In genomic region chr12:23055004-23055403, GRCh38 we compare ENCODE assay signal across 9 cellular contexts.
DNase-seq lines count a peak whose midpoint lies in the region; ATAC-seq and TF ChIP-seq lines count a peak whose summit lies in the region.
"Had no signal": no experiment of that assay in that cellular context is flagged by ENCODE, and none has a peak within 500 bp of the region (broad histone marks: within the 10 kb centered on the region; RNA-seq: fewer than 3 reads in every experiment).

No MANE protein-coding gene starts in this region.

- ATAC-seq in right lobe of liver = peak; percentile 69 to 85 (median 82)
- ATAC-seq in natural killer cell treated with Interleukin-12 subunit alpha and Interleukin-12 subunit beta and Interleukin-15 and Interleukin-18, amount 100 ng/mL, for 72 hours = no peak

- H3K27ac Mint-ChIP-seq in natural killer cell treated with Interleukin-12 subunit alpha and Interleukin-12 subunit beta and Interleukin-15 and Interleukin-18, amount 100 ng/mL, for 72 hours = no peak overlapping the region

- H3K4me1 ChIP-seq in adipocyte (ENCODE audit: control insufficient read depth, insufficient read depth, low read length) = no peaks in the 10 kb centered on the region
- H3K4me1 ChIP-seq in right lobe of liver = no peaks in the 10 kb centered on the region
- H3K4me1 ChIP-seq in prostate gland (replicated peaks) = no peaks in the 10 kb centered on the region
- H3K4me1 ChIP-seq: parathyroid adenoma had no signal

- H3K36me3 ChIP-seq in adipocyte (ENCODE audit: control insufficient read depth, insufficient read depth, low read length, severe bottlenecking) (no peaks in the 10 kb centered on the region), right lobe of liver (no peaks in the 10 kb centered on the region), prostate gland (no peaks in the 10 kb centered on the region)

- 2% methylated on average over 4 of the region's 4 CpGs for WGBS in right lobe of liver (ENCODE audit: insufficient coverage, low coverage, low lambda C conversion rate, missing lambda C conversion rate)
- 19% methylated on average over 4 of the region's 4 CpGs for WGBS in prostate gland

- no peaks in the 10 kb centered on the region for H3K9me3 ChIP-seq in adipocyte (ENCODE audit: control insufficient read depth, low read length)
- no peaks in the 10 kb centered on the region for H3K9me3 ChIP-seq in right lobe of liver
- no peaks in the 10 kb centered on the region for H3K9me3 ChIP-seq in prostate gland

- no peak overlapping the region for H3K9ac ChIP-seq in adipocyte (ENCODE audit: low read length)
- H3K9ac ChIP-seq: parathyroid adenoma had no signal

- intact Hi-C loops in right lobe of liver (cut with DNase I) = loop anchor here in 1 of 2 donors (10.0 kb wide), 1 partner anchor 200 kb away; no protein-coding TSS in a partner anchor
- intact Hi-C loops in prostate gland (cut with DNase I) = loop anchor here (10.0 kb wide), 1 partner anchor 340 kb away; no protein-coding TSS in a partner anchor

- H3K27me3 Mint-ChIP-seq in natural killer cell treated with Interleukin-12 subunit alpha and Interleukin-12 subunit beta and Interleukin-15 and Interleukin-18, amount 100 ng/mL, for 72 hours = no peaks in the 10 kb centered on the region

- H3K4me1 Mint-ChIP-seq in natural killer cell treated with Interleukin-12 subunit alpha and Interleukin-12 subunit beta and Interleukin-15 and Interleukin-18, amount 100 ng/mL, for 72 hours (ENCODE audit: low read depth in 2 of 2) = no peaks in the 10 kb centered on the region

- TF ChIP-seq POLR2A in right lobe of liver (IDR thresholded peaks at IDR 0.05) = no peak
- no peak for TF ChIP-seq POLR2A in prostate gland (IDR thresholded peaks at IDR 0.05)

- H3K4me3 ChIP-seq in adipocyte (ENCODE audit: low read length) = no peak overlapping the region
- H3K4me3 ChIP-seq in right lobe of liver = no peak overlapping the region
- H3K4me3 ChIP-seq in prostate gland = no peak overlapping the region

- no peak overlapping the region for H3K27ac ChIP-seq in right lobe of liver
- H3K27ac ChIP-seq in prostate gland = no peak overlapping the region
- H3K27ac ChIP-seq: parathyroid adenoma had no signal

- DNase-seq in Kasumi-1 (lab: John Stamatoyannopoulos, UW) = peak; percentile 2 to 12
- DNase-seq in adipocyte (ENCODE audit: low read depth) = peak; percentile 4
- DNase-seq in right lobe of liver = peak in 2 of 3 donors; percentile 29 to 52
- DNase-seq in NCI-H226 = no peak
- no peak for DNase-seq in natural killer cell treated with Interleukin-12 subunit alpha and Interleukin-12 subunit beta and Interleukin-15 and Interleukin-18, amount 100 ng/mL, for 72 hours (ENCODE audit: low spot score)
- no peak for DNase-seq in prostate gland (ENCODE audit: low spot score)
- DNase-seq: activated naive CD4-positive, alpha-beta T cell had no signal

- TF ChIP-seq CTCF in GM12873 (IDR thresholded peaks at IDR 0.05; ENCODE audit: insufficient read depth, low read depth, low read length, missing control alignments) = peak; percentile 43
- TF ChIP-seq CTCF in right lobe of liver (IDR thresholded peaks at IDR 0.05) = peak; percentile 57 to 71 (median 63)
- TF ChIP-seq CTCF in prostate gland (IDR thresholded peaks at IDR 0.05) = peak in 1 of 4 experiments; percentile 19

- H3K36me3 Mint-ChIP-seq in natural killer cell treated with Interleukin-12 subunit alpha and Interleukin-12 subunit beta and Interleukin-15 and Interleukin-18, amount 100 ng/mL, for 72 hours = no peaks in the 10 kb centered on the region

- no peak overlapping the region for H3K4me3 Mint-ChIP-seq in natural killer cell treated with Interleukin-12 subunit alpha and Interleukin-12 subunit beta and Interleukin-15 and Interleukin-18, amount 100 ng/mL, for 72 hours

- H3K9me3 Mint-ChIP-seq in natural killer cell treated with Interleukin-12 subunit alpha and Interleukin-12 subunit beta and Interleukin-15 and Interleukin-18, amount 100 ng/mL, for 72 hours = peaks cover 5% of the 10 kb centered on the region

- H3K27me3 ChIP-seq in adipocyte (replicated peaks; ENCODE audit: control insufficient read depth, insufficient read depth, low read length) (no peaks in the 10 kb centered on the region), right lobe of liver (no peaks in the 10 kb centered on the region), prostate gland (replicated peaks; ENCODE audit: insufficient read depth) (no peaks in the 10 kb centered on the region)

Comparison
In these comparisons a context has a peak if more than half of its experiments do, and no peak if none do; other contexts are left out.
1. DNase-seq: peak in Kasumi-1 (2 of 2), adipocyte (single experiment) and right lobe of liver (2 of 3); none in NCI-H226 (single experiment), natural killer cell treated with Interleukin-12 subunit alpha and Interleukin-12 subunit beta and Interleukin-15 and Interleukin-18, amount 100 ng/mL, for 72 hours (single experiment) and prostate gland (single experiment).
2. ATAC-seq: peak in right lobe of liver (4 of 4); none in natural killer cell treated with Interleukin-12 subunit alpha and Interleukin-12 subunit beta and Interleukin-15 and Interleukin-18, amount 100 ng/mL, for 72 hours (0 of 2).